ENCODE assay signal across 11 cellular contexts in genomic region chr3:187713504-187713903, GRCh38. TPM values are rescaled to one million over a fixed set of nuclear protein-coding genes. Genes with fewer than 3 reads are reported as not detected.
DNase-seq lines count a peak whose midpoint lies in the region; ATAC-seq, FAIRE-seq and TF ChIP-seq lines count a peak whose summit lies in the region.
"Had no signal": no experiment of that assay in that cellular context is flagged by ENCODE, and none has a peak within 500 bp of the region (broad histone marks: within the 10 kb centered on the region; RNA-seq: fewer than 3 reads in every experiment).

No MANE protein-coding gene starts in this region.

- H3K4me3 ChIP-seq in bronchial epithelial cell (ENCODE audit: low read depth, low read length), result no peak overlapping the region

- H3K36me3 ChIP-seq in bronchial epithelial cell (ENCODE audit: control insufficient read depth, insufficient read depth, low read length), result no peaks in the 10 kb centered on the region

- peak; percentile 68 to 77 for ATAC-seq in activated CD4-positive, CD25-positive, alpha-beta regulatory T cell treated with anti-CD3 and anti-CD28 coated beads, Interleukin-2, amount 50 U/mL, for 24 hours
- ATAC-seq in naive thymus-derived CD8-positive, alpha-beta T cell, result peak; percentile 44 to 69

- H3K9me3 Mint-ChIP-seq in naive thymus-derived CD8-positive, alpha-beta T cell, result no peaks in the 10 kb centered on the region
- no peaks in the 10 kb centered on the region for H3K9me3 Mint-ChIP-seq in activated T-helper 2 cell treated with anti-CD3 and anti-CD28 coated beads, Interferon-gamma antibody, Interleukin-2, Interleukin-4, amounts not matched to agents 10 μg/mL and 5 μg/mL and 100 μg/mL, durations not matched to agents 14 hours and 24 hours and 36 hours
- H3K9me3 Mint-ChIP-seq: neural crest cell had no signal

- no peak for FAIRE-seq in bronchial epithelial cell (lab: Jason Lieb, UNC)
- FAIRE-seq: GM18507 had no signal

- DNase-seq in activated CD4-positive, CD25-positive, alpha-beta regulatory T cell (lab: John Stamatoyannopoulos, UW), result no peak
- peak; percentile 8 for DNase-seq in NCI-H446 treated with DMSO at 0.1 percent for 48 hours (lab: John Stamatoyannopoulos, UW)
- peak; percentile 31 for DNase-seq in bronchial epithelial cell (ENCODE audit: low read depth)
- peak in 4 of 10 donors; percentile 8 to 24 (median 16) for DNase-seq in naive thymus-derived CD8-positive, alpha-beta T cell
- DNase-seq in head of caudate nucleus, result no peak
- DNase-seq in activated T-helper 2 cell treated with anti-CD3 and anti-CD28 coated beads, Interferon-gamma antibody, Interleukin-2, Interleukin-4, amounts not matched to agents 10 μg/mL and 5 μg/mL and 100 μg/mL, durations not matched to agents 14 hours and 24 hours and 36 hours (ENCODE audit: low spot score), result no peak
- DNase-seq in islet precursor cell, result no peak
- DNase-seq: effector CD4-positive, alpha-beta T cell had no signal

- H3K27me3 Mint-ChIP-seq in naive thymus-derived CD8-positive, alpha-beta T cell, result no peaks in the 10 kb centered on the region
- H3K27me3 Mint-ChIP-seq in activated T-helper 2 cell treated with anti-CD3 and anti-CD28 coated beads, Interferon-gamma antibody, Interleukin-2, Interleukin-4, amounts not matched to agents 10 μg/mL and 5 μg/mL and 100 μg/mL, durations not matched to agents 14 hours and 24 hours and 36 hours (ENCODE audit: low read depth), result peaks cover 9% of the 10 kb centered on the region

- peaks cover 7 to 15% (median 13%) of the 10 kb centered on the region in 4 donors for H3K4me1 Mint-ChIP-seq in naive thymus-derived CD8-positive, alpha-beta T cell
- peaks cover 8% of the 10 kb centered on the region for H3K4me1 Mint-ChIP-seq in activated T-helper 2 cell treated with anti-CD3 and anti-CD28 coated beads, Interferon-gamma antibody, Interleukin-2, Interleukin-4, amounts not matched to agents 10 μg/mL and 5 μg/mL and 100 μg/mL, durations not matched to agents 14 hours and 24 hours and 36 hours (ENCODE audit: low read depth)
- H3K4me1 Mint-ChIP-seq: neural crest cell had no signal

- POLR2A ChIA-PET in naive thymus-derived CD8-positive, alpha-beta T cell (lab: Charles Lee), result no interaction called here

- intact Hi-C loops in head of caudate nucleus (cut with DNase I), result no loop called here
- intact Hi-C loops in activated T-helper 2 cell treated with anti-CD3 and anti-CD28 coated beads, Interferon-gamma antibody, Interleukin-2, Interleukin-4, amounts not matched to agents 10 μg/mL and 5 μg/mL and 100 μg/mL, durations not matched to agents 14 hours and 24 hours and 36 hours (cut with micrococcal nuclease), result no loop called here

- no peak for TF ChIP-seq CTCF in bronchial epithelial cell (IDR thresholded peaks at IDR 0.05; ENCODE audit: insufficient read depth, low read length, severe bottlenecking)

- H3K27me3 ChIP-seq in bronchial epithelial cell (ENCODE audit: control insufficient read depth, insufficient read depth, low read length), result no peaks in the 10 kb centered on the region

- H3K36me3 Mint-ChIP-seq in naive thymus-derived CD8-positive, alpha-beta T cell, result no peaks in the 10 kb centered on the region
- H3K36me3 Mint-ChIP-seq in activated T-helper 2 cell treated with anti-CD3 and anti-CD28 coated beads, Interferon-gamma antibody, Interleukin-2, Interleukin-4, amounts not matched to agents 10 μg/mL and 5 μg/mL and 100 μg/mL, durations not matched to agents 14 hours and 24 hours and 36 hours (ENCODE audit: low read depth), result no peaks in the 10 kb centered on the region

- peak overlapping the region in 1 of 10 donors; percentile 11 for H3K4me3 Mint-ChIP-seq in naive thymus-derived CD8-positive, alpha-beta T cell
- H3K4me3 Mint-ChIP-seq in activated T-helper 2 cell treated with anti-CD3 and anti-CD28 coated beads, Interferon-gamma antibody, Interleukin-2, Interleukin-4, amounts not matched to agents 10 μg/mL and 5 μg/mL and 100 μg/mL, durations not matched to agents 14 hours and 24 hours and 36 hours (ENCODE audit: low read depth), result no peak overlapping the region
- H3K4me3 Mint-ChIP-seq: neural crest cell had no signal

- H3K27ac Mint-ChIP-seq in naive thymus-derived CD8-positive, alpha-beta T cell, result peak overlapping the region in 3 of 10 donors; percentile 60 to 63 (median 63)
- no peak overlapping the region for H3K27ac Mint-ChIP-seq in activated T-helper 2 cell treated with anti-CD3 and anti-CD28 coated beads, Interferon-gamma antibody, Interleukin-2, Interleukin-4, amounts not matched to agents 10 μg/mL and 5 μg/mL and 100 μg/mL, durations not matched to agents 14 hours and 24 hours and 36 hours

RNA-seq across cellular contexts. Expression of gene RTP2, which starts 11.1 kb away (rescaled TPM):
- total RNA-seq in bronchial epithelial cell, result not detected in 2 replicates
- not detected for total RNA-seq in naive thymus-derived CD8-positive, alpha-beta T cell
- not detected for polyA plus RNA-seq in naive thymus-derived CD8-positive, alpha-beta T cell
- not detected in 2 replicates for total RNA-seq in activated T-helper 2 cell treated with anti-CD3 and anti-CD28 coated beads, Interferon-gamma antibody, Interleukin-2, Interleukin-4, amounts not matched to agents 10 μg/mL and 5 μg/mL and 100 μg/mL, durations not matched to agents 14 hours and 24 hours and 36 hours
- total RNA-seq: neural crest cell had no signal

RNA-seq across cellular contexts. Expression of gene BCL6, which starts 31.8 kb away (rescaled TPM):
- total RNA-seq in bronchial epithelial cell, result 6.8 and 9.0 TPM in 2 replicates
- 10 to 100 TPM; 21.3 to 23.0 TPM for total RNA-seq in naive thymus-derived CD8-positive, alpha-beta T cell
- polyA plus RNA-seq in naive thymus-derived CD8-positive, alpha-beta T cell, result 1 to 10 TPM; 1.1 to 2.7 (median 2.3) TPM
- total RNA-seq in activated T-helper 2 cell treated with anti-CD3 and anti-CD28 coated beads, Interferon-gamma antibody, Interleukin-2, Interleukin-4, amounts not matched to agents 10 μg/mL and 5 μg/mL and 100 μg/mL, durations not matched to agents 14 hours and 24 hours and 36 hours, result 12.0 and 16.5 TPM in 2 replicates

RNA-seq across cellular contexts. Expression of gene SST, which starts 43.3 kb away (rescaled TPM):
- not detected in 2 replicates for total RNA-seq in bronchial epithelial cell
- total RNA-seq in naive thymus-derived CD8-positive, alpha-beta T cell, result not detected
- polyA plus RNA-seq in naive thymus-derived CD8-positive, alpha-beta T cell, result not detected
- not detected in 2 replicates for total RNA-seq in activated T-helper 2 cell treated with anti-CD3 and anti-CD28 coated beads, Interferon-gamma antibody, Interleukin-2, Interleukin-4, amounts not matched to agents 10 μg/mL and 5 μg/mL and 100 μg/mL, durations not matched to agents 14 hours and 24 hours and 36 hours

Comparison
In these comparisons a context has a peak if more than half of its experiments do, and no peak if none do; other contexts are left out.
1. DNase-seq: peak in NCI-H446 treated with DMSO at 0.1 percent for 48 hours (single experiment) and bronchial epithelial cell (single experiment); none in activated CD4-positive, CD25-positive, alpha-beta regulatory T cell (0 of 4), head of caudate nucleus (0 of 42), activated T-helper 2 cell treated with anti-CD3 and anti-CD28 coated beads, Interferon-gamma antibody, Interleukin-2, Interleukin-4, amounts not matched to agents 10 μg/mL and 5 μg/mL and 100 μg/mL, durations not matched to agents 14 hours and 24 hours and 36 hours (single experiment) and islet precursor cell (single experiment).